8 cellular contexts compared by ENCODE assay signal in the genomic region with DNA sequence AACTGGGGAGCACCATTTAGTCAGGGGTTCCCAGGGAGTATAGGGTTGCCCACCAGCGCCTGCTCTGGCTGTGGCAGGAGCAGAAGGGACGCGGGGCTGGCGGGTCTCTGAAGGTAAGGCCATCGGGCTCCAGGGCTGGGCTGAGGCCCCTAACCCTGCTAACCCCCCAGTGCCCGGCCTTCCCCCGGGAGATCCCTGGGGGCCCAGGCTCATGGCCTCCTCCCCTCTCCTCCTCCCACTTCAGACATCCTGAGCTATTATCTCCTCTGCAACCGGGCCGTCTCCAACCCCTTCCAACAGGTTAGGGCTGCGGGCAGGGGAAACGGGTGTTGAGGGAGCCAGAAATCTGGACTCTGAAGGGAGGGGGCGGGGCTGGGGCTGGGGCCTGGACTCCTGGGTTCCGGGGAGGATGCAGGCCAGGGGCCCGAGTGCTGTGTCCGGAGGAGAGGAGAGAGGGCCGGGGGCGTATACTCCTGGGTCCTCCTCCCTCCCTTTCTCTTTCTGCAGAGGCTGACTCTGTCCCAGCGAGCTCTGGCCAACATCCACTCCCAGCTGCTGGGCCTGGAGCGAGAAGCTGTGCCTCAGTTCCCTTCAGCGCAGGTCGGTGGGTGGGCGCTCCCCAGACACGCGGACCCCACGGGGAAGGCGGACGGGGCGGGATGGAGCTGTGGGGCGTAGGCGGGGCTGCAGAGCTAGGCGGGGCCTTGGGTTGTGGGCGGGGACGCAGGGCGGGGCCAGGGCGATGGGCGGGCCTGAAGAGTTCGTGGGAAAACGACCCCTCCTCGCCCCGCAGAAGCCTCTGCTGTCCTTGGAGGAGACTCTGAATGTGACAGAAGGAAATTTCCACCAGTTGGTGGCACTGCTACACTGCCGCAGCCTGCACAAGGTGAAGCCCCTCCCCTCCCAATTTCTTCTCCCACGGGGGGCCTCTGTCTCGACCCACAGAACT. TPM values are rescaled to one million over a fixed set of nuclear protein-coding genes. Genes with fewer than 3 reads are reported as not detected.
DNase-seq lines count a peak whose midpoint lies in the region; ATAC-seq, FAIRE-seq and TF ChIP-seq lines count a peak whose summit lies in the region.

No MANE protein-coding gene starts in this region.

- TF ChIP-seq POLR2A in GM12891 (IDR thresholded peaks at IDR 0.05; ENCODE audit: low read depth, low read length): no peak

- H3K36me3 ChIP-seq in right atrium auricular region: no peaks in the 10 kb centered on the region

- H3K27me3 ChIP-seq in right atrium auricular region: no peaks in the 10 kb centered on the region

- H3K4me1 ChIP-seq in right atrium auricular region: peaks cover 0 to 38% of the 10 kb centered on the region in 2 donors

- peak overlapping the region in 1 of 2 donors; percentile 31 for H3K4me3 ChIP-seq in right atrium auricular region

- peaks cover 9% of the 10 kb centered on the region for H3K4me1 Mint-ChIP-seq in T-helper 2 cell treated with Interferon-gamma antibody and Interleukin-4, amounts not matched to agents 5 μg/mL and 100 μg/mL, for 36 hours (ENCODE audit: low read depth)
- peaks cover 10% of the 10 kb centered on the region for H3K4me1 Mint-ChIP-seq in chondrocyte (ENCODE audit: low read depth)
- peaks cover 27% of the 10 kb centered on the region for H3K4me1 Mint-ChIP-seq in stimulated activated memory B cell treated with anti-CD40 and anti-IgM and Interleukin-4, amounts not matched to agents 10 μg/mL and 1 μg/mL and 100 μg/mL, for 72 hours

- ATAC-seq in Right ventricle myocardium superior (ENCODE audit: poor library complexity) (peak; percentile 67), GM19455 (IDR thresholded peaks at IDR 0.05; ENCODE audit: unreplicated experiment) (no peak)
- ATAC-seq in stimulated activated memory B cell treated with anti-CD40 and anti-IgM and Interleukin-4, amounts not matched to agents 10 μg/mL and 1 μg/mL and 100 μg/mL, for 72 hours: peak; percentile 61

- no peak for FAIRE-seq in GM12891 (lab: Jason Lieb, UNC)

- H3K36me3 Mint-ChIP-seq in T-helper 2 cell treated with Interferon-gamma antibody and Interleukin-4, amounts not matched to agents 5 μg/mL and 100 μg/mL, for 36 hours (ENCODE audit: low read depth): no peaks in the 10 kb centered on the region
- H3K36me3 Mint-ChIP-seq in chondrocyte (ENCODE audit: low read depth): no peaks in the 10 kb centered on the region
- no peaks in the 10 kb centered on the region for H3K36me3 Mint-ChIP-seq in stimulated activated memory B cell treated with anti-CD40 and anti-IgM and Interleukin-4, amounts not matched to agents 10 μg/mL and 1 μg/mL and 100 μg/mL, for 72 hours

- DNase-seq in Right ventricle myocardium superior: peak; percentile 56
- DNase-seq in right atrium auricular region (ENCODE audit: low spot score): no peak
- DNase-seq in T-helper 2 cell treated with Interferon-gamma antibody and Interleukin-4, amounts not matched to agents 5 μg/mL and 100 μg/mL, for 36 hours (ENCODE audit: low spot score): no peak
- DNase-seq in chondrocyte (ENCODE audit: low spot score): no peak
- DNase-seq in lung microvascular endothelial cell (ENCODE audit: low read depth in 2 of 2): peak; percentile 23 to 52
- DNase-seq in GM12891 (ENCODE audit: insufficient read length, low spot score): no peak

- H3K27ac Mint-ChIP-seq in T-helper 2 cell treated with Interferon-gamma antibody and Interleukin-4, amounts not matched to agents 5 μg/mL and 100 μg/mL, for 36 hours: no peak overlapping the region
- H3K27ac Mint-ChIP-seq in chondrocyte (ENCODE audit: unreplicated experiment): no peak overlapping the region
- no peak overlapping the region for H3K27ac Mint-ChIP-seq in stimulated activated memory B cell treated with anti-CD40 and anti-IgM and Interleukin-4, amounts not matched to agents 10 μg/mL and 1 μg/mL and 100 μg/mL, for 72 hours

- TF ChIP-seq CTCF in right atrium auricular region (IDR thresholded peaks at IDR 0.05): peak in 1 of 2 donors; percentile 47
- TF ChIP-seq CTCF in chondrocyte (IDR thresholded peaks at IDR 0.05): peak; percentile 60

- no peaks in the 10 kb centered on the region for H3K9me3 ChIP-seq in right atrium auricular region

- H3K27me3 Mint-ChIP-seq in T-helper 2 cell treated with Interferon-gamma antibody and Interleukin-4, amounts not matched to agents 5 μg/mL and 100 μg/mL, for 36 hours (ENCODE audit: low read depth): peaks cover 7% of the 10 kb centered on the region
- H3K27me3 Mint-ChIP-seq in chondrocyte (ENCODE audit: low read depth): peaks cover 6% of the 10 kb centered on the region
- peaks cover 52% of the 10 kb centered on the region for H3K27me3 Mint-ChIP-seq in stimulated activated memory B cell treated with anti-CD40 and anti-IgM and Interleukin-4, amounts not matched to agents 10 μg/mL and 1 μg/mL and 100 μg/mL, for 72 hours

- peak overlapping the region; percentile 38 for H3K4me3 Mint-ChIP-seq in T-helper 2 cell treated with Interferon-gamma antibody and Interleukin-4, amounts not matched to agents 5 μg/mL and 100 μg/mL, for 36 hours
- peak overlapping the region; percentile 61 for H3K4me3 Mint-ChIP-seq in chondrocyte (ENCODE audit: unreplicated experiment)
- peak overlapping the region; percentile 45 for H3K4me3 Mint-ChIP-seq in stimulated activated memory B cell treated with anti-CD40 and anti-IgM and Interleukin-4, amounts not matched to agents 10 μg/mL and 1 μg/mL and 100 μg/mL, for 72 hours

- no peaks in the 10 kb centered on the region for H3K9me3 Mint-ChIP-seq in T-helper 2 cell treated with Interferon-gamma antibody and Interleukin-4, amounts not matched to agents 5 μg/mL and 100 μg/mL, for 36 hours
- H3K9me3 Mint-ChIP-seq in chondrocyte (ENCODE audit: low read depth): no peaks in the 10 kb centered on the region
- H3K9me3 Mint-ChIP-seq in stimulated activated memory B cell treated with anti-CD40 and anti-IgM and Interleukin-4, amounts not matched to agents 10 μg/mL and 1 μg/mL and 100 μg/mL, for 72 hours: no peaks in the 10 kb centered on the region

- intact Hi-C loops in Right ventricle myocardium superior (cut with DNase I): no loop called here

- no peak overlapping the region for H3K27ac ChIP-seq in right atrium auricular region

TF ChIP-seq in GM12891, 5 proteins besides CTCF, POLR2A, EP300 and RAD21:
- TF ChIP-seq SPI1 (IDR thresholded peaks at IDR 0.05; ENCODE audit: low read depth, low read length): no peak
- no peak for TF ChIP-seq PAX5 (IDR thresholded peaks at IDR 0.05; ENCODE audit: insufficient read depth, low read length, severe bottlenecking)
- no peak for TF ChIP-seq POLR2AphosphoS5 (IDR thresholded peaks at IDR 0.05; ENCODE audit: low read depth, low read length)
- no peak for TF ChIP-seq POU2F2 (IDR thresholded peaks at IDR 0.05; ENCODE audit: low read depth, low read length)
- TF ChIP-seq TAF1 (IDR thresholded peaks at IDR 0.05; ENCODE audit: low read depth, low read length): no peak

RNA-seq across cellular contexts. Expression of a gene that starts 15.3 kb away (rescaled TPM):
- total RNA-seq in Right ventricle myocardium superior (1.5 TPM), right atrium auricular region (1 to 10 TPM; 1.7 to 2.7 TPM), chondrocyte (0.49 TPM in 1 of 3 replicates, not detected in the others), lung microvascular endothelial cell (not detected in 2 replicates)
- polyA plus RNA-seq in GM12891 (2012; ENCODE audit: low read depth, missing spikeins): 0.58 TPM

RNA-seq across cellular contexts. Expression of a gene that starts 18.4 kb away (rescaled TPM):
- total RNA-seq in Right ventricle myocardium superior: 56.0 TPM
- total RNA-seq in right atrium auricular region: 10 to 100 TPM; 32.1 to 36.4 TPM
- total RNA-seq in chondrocyte: 110 to 166 TPM (median 116 TPM) in 3 replicates
- 12.6 and 21.8 TPM in 2 replicates for total RNA-seq in lung microvascular endothelial cell
- 142 TPM for polyA plus RNA-seq in GM12891 (2012; ENCODE audit: low read depth, missing spikeins)

RNA-seq across cellular contexts. Expression of a gene that starts 33.0 kb away (rescaled TPM):
- total RNA-seq in Right ventricle myocardium superior (1.1 TPM), right atrium auricular region (1 to 10 TPM; 2.1 to 4.9 TPM), chondrocyte (10.2 to 14.8 TPM (median 13.2 TPM) in 3 replicates), lung microvascular endothelial cell (3.3 and 5.0 TPM in 2 replicates)
- polyA plus RNA-seq in GM12891 (2012; ENCODE audit: low read depth, missing spikeins): 2.0 TPM

RNA-seq across cellular contexts. Expression of a gene that starts 42.5 kb away (rescaled TPM):
- total RNA-seq in Right ventricle myocardium superior: 11.6 TPM
- 10 to 100 TPM; 11.4 to 15.2 TPM for total RNA-seq in right atrium auricular region
- total RNA-seq in chondrocyte: 62.9 to 66.4 TPM (median 66.4 TPM) in 3 replicates
- 53.2 and 124 TPM in 2 replicates for total RNA-seq in lung microvascular endothelial cell
- polyA plus RNA-seq in GM12891 (2012; ENCODE audit: low read depth, missing spikeins): 1.3 TPM

Comparison
In these comparisons a context has a peak if more than half of its experiments do, and no peak if none do; other contexts are left out.
1. DNase-seq: peak in Right ventricle myocardium superior (single experiment) and lung microvascular endothelial cell (2 of 2); none in right atrium auricular region (single experiment), T-helper 2 cell treated with Interferon-gamma antibody and Interleukin-4, amounts not matched to agents 5 μg/mL and 100 μg/mL, for 36 hours (single experiment), chondrocyte (single experiment) and GM12891 (single experiment).
2. Peak in every context shown above with its lines, with median percentiles within 50 percentile points of each other: H3K4me3 Mint-ChIP-seq.